Comparison of ENCODE assay signal across 6 cellular contexts in the genomic region with DNA sequence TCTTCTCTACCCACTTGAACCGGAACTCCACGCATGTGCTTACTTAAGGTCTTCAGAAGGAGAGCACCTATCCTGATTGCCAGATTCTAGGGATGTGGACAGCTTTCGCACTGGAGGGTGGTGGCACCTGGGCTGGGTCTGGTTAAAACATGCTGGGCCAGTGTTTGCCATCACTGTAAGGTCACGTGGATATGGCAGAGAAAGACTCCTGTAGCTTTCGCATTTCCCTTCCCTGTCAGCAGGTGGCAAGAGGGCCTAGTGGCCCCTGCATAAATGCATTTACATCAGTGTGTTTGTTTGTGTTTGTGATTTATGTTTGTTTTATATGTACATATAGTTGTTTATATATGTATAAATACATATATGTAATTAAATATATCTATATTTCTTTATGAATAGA.
A peak's percentile ranks its signal among the peaks of the same experiment; 100 is the strongest.
DNase-seq lines count a peak whose midpoint lies in the region; ATAC-seq, FAIRE-seq and TF ChIP-seq lines count a peak whose summit lies in the region.
"Not testable (repeated sequence)": the region's sequence is repeated elsewhere in the genome, so short reads cannot be mapped to it uniquely, and the experiment has no call there.

No MANE protein-coding gene starts in this region.

- not testable (repeated sequence) for H3K27ac Mint-ChIP-seq in stimulated activated effector memory CD8-positive, alpha-beta T cell treated with anti-CD3 and anti-CD28 coated beads, Interleukin-12 subunit alpha, Interleukin-12 subunit beta, amount 100 ng/mL, for 72 hours

- not testable (repeated sequence) for H3K9me3 ChIP-seq in HCT116 (ENCODE audit: control insufficient read depth in 1 of 2, insufficient read depth in 1 of 2, low read depth in 1 of 2, low read length in 2 of 2); GM12878 (replicated peaks; ENCODE audit: control insufficient read depth, insufficient read depth, low read length); HepG2 (ENCODE audit: low read length)

- H3K36me3 ChIP-seq in HCT116 (ENCODE audit: control insufficient read depth in 1 of 2, insufficient read depth in 2 of 2, low read length in 2 of 2); GM12878 (ENCODE audit: control insufficient read depth in 2 of 2, insufficient read depth in 2 of 2, low read length in 1 of 2); HepG2 (replicated peaks in 1 of 2; ENCODE audit: control insufficient read depth in 1 of 2, insufficient read depth in 2 of 2, low read length in 2 of 2): not testable (repeated sequence)

- not testable (repeated sequence) for H3K9me3 Mint-ChIP-seq in stimulated activated effector memory CD8-positive, alpha-beta T cell treated with anti-CD3 and anti-CD28 coated beads, Interleukin-12 subunit alpha, Interleukin-12 subunit beta, amount 100 ng/mL, for 72 hours

- SMC1A ChIA-PET in GM12878 (lab: Charles Lee; ENCODE audit: uncharacterized antibody, unreplicated experiment), result not testable (repeated sequence)

- in situ Hi-C loops in GM12878 (cut with MboI); HepG2 (cut with HindIII; ENCODE audit: extremely low pct_ligation_motif_present, low pct_unique_long_range_greater_than_20kb): not testable (repeated sequence)

- TF ChIP-seq POLR2A in GM12891 (IDR thresholded peaks at IDR 0.05; ENCODE audit: low read depth, low read length); HCT116 (IDR thresholded peaks at IDR 0.05; ENCODE audit: borderline replicate concordance, extremely low read depth, insufficient read depth, insufficient read length); GM12878 (IDR thresholded peaks at IDR 0.05; ENCODE audit: low read depth, low read length); HepG2 (IDR thresholded peaks at IDR 0.05; ENCODE audit: insufficient read depth in 1 of 2, low read depth in 2 of 2, low read length in 2 of 2): not testable (repeated sequence)

- not testable (repeated sequence) for H3K27me3 ChIP-seq in HCT116 (ENCODE audit: insufficient read depth, low read length); GM12878 (replicated peaks in 1 of 2; ENCODE audit: control insufficient read depth in 2 of 2, insufficient read depth in 2 of 2, low read length in 1 of 2); HepG2 (ENCODE audit: control insufficient read depth in 1 of 2, insufficient read depth in 2 of 2, low read length in 2 of 2)

- no CpG with 5 or more reads among the region's 5 CpGs for WGBS in GM12878 (ENCODE audit: insufficient coverage, insufficient replicate concordance, low lambda C conversion rate, missing lambda C conversion rate)
- WGBS in HepG2 (ENCODE audit: low lambda C conversion rate), result no CpG with 5 or more reads among the region's 5 CpGs

- H3K4me1 ChIP-seq in HCT116 (ENCODE audit: control insufficient read depth in 1 of 2, insufficient read depth in 2 of 2, low read length in 2 of 2); GM12878 (ENCODE audit: control insufficient read depth, insufficient read depth, low read length); HepG2 (ENCODE audit: insufficient read depth, low read length): not testable (repeated sequence)

- not testable (repeated sequence) for H3K79me2 ChIP-seq in HCT116 (ENCODE audit: insufficient read depth, low read length); GM12878 (ENCODE audit: control insufficient read depth, insufficient read depth, low read length); HepG2 (ENCODE audit: insufficient read depth, low read length)

- H2AFZ ChIP-seq in HCT116 (ENCODE audit: low read depth, low read length, poor library complexity, severe bottlenecking); GM12878 (ENCODE audit: control insufficient read depth, low read depth, low read length); HepG2 (ENCODE audit: low read length): not testable (repeated sequence)

- POLR2A ChIA-PET in HCT116 (lab: Charles Lee); GM12878 (lab: Charles Lee); HepG2 (lab: Yijun Ruan, JAX): not testable (repeated sequence)

- BruUV-seq in HCT116 (replicated peaks; lab: Mats Ljungman, UMichigan); GM12878 (replicated peaks; lab: Mats Ljungman, UMichigan); HepG2 (replicated peaks; lab: Mats Ljungman, UMichigan): not testable (repeated sequence)

- not testable (repeated sequence) for H3K36me3 Mint-ChIP-seq in stimulated activated effector memory CD8-positive, alpha-beta T cell treated with anti-CD3 and anti-CD28 coated beads, Interleukin-12 subunit alpha, Interleukin-12 subunit beta, amount 100 ng/mL, for 72 hours

- peak; percentile 20 for FAIRE-seq in GM12891 (lab: Jason Lieb, UNC)
- FAIRE-seq in GM12878 (lab: Jason Lieb, UNC); HepG2 (lab: Jason Lieb, UNC): not testable (repeated sequence)

- intact Hi-C loops in HCT116 (cut with micrococcal nuclease); GM12878 (cut with micrococcal nuclease; ENCODE audit: unreplicated experiment); HepG2 (cut with micrococcal nuclease; ENCODE audit: unreplicated experiment): not testable (repeated sequence)

- TF ChIP-seq EP300 in GM12878 (IDR thresholded peaks at IDR 0.05; ENCODE audit: borderline replicate concordance in 1 of 2, control insufficient read depth in 1 of 2, low read depth in 2 of 2, low read length in 2 of 2); HepG2 (IDR thresholded peaks at IDR 0.05; ENCODE audit: low read depth in 2 of 2, low read length in 2 of 2); HepG2 (CRISPR knock-in tag; IDR thresholded peaks at IDR 0.05; ENCODE audit: borderline replicate concordance): not testable (repeated sequence)

- ATAC-seq in HCT116 (peak; percentile 81), SK-N-SH treated with all-trans-retinoic acid at 6 μM for 48 hours (peak; percentile 42; the same call in 1 of the 3 replicates), GM12878 (peak; percentile 55), HepG2 (peak; percentile 66)
- peak; percentile 26 for ATAC-seq in stimulated activated effector memory CD8-positive, alpha-beta T cell treated with anti-CD3 and anti-CD28 coated beads, Interleukin-12 subunit alpha, Interleukin-12 subunit beta, amount 100 ng/mL, for 72 hours

- not testable (repeated sequence) for TF ChIP-seq CTCF in HCT116 (IDR thresholded peaks at IDR 0.05 in 2 of 3, conservative IDR thresholded peaks at IDR 0.05 in 1 of 3; ENCODE audit: borderline replicate concordance in 1 of 3, insufficient read depth in 1 of 3, low read depth in 2 of 3, low read length in 2 of 3); GM12878 (IDR thresholded peaks at IDR 0.05 in 2 of 3, conservative IDR thresholded peaks at IDR 0.05 in 1 of 3; ENCODE audit: control insufficient read depth in 2 of 3, extremely low read depth in 1 of 3, insufficient read depth in 1 of 3, low read depth in 3 of 3, low read length in 3 of 3); HepG2 (CRISPR knock-in tag; IDR thresholded peaks at IDR 0.05)

- not testable (repeated sequence) for TF ChIP-seq RAD21 in HCT116 (IDR thresholded peaks at IDR 0.05; ENCODE audit: low read depth); GM12878 (IDR thresholded peaks at IDR 0.05; ENCODE audit: insufficient read depth, low read depth, low read length); HepG2 (CRISPR knock-in tag; IDR thresholded peaks at IDR 0.05)

- H3K4me3 ChIP-seq in HCT116 (replicated peaks in 1 of 2; ENCODE audit: low read depth in 1 of 2, low read length in 2 of 2); GM12878; HepG2 (replicated peaks in 1 of 3; ENCODE audit: insufficient read depth in 1 of 3, low read depth in 2 of 3, low read length in 3 of 3): not testable (repeated sequence)

- not testable (repeated sequence) for H3K4me1 Mint-ChIP-seq in stimulated activated effector memory CD8-positive, alpha-beta T cell treated with anti-CD3 and anti-CD28 coated beads, Interleukin-12 subunit alpha, Interleukin-12 subunit beta, amount 100 ng/mL, for 72 hours

- RAD21 ChIA-PET in HCT116 (lab: Charles Lee; ENCODE audit: low non-redundant PET in 1 of 2, low total read pairs in 2 of 2, uncharacterized antibody in 2 of 2, unreplicated experiment in 2 of 2); GM12878 (lab: Charles Lee; ENCODE audit: unreplicated experiment): not testable (repeated sequence)

- not testable (repeated sequence) for H4K20me1 ChIP-seq in HCT116 (ENCODE audit: insufficient read depth); GM12878 (ENCODE audit: control insufficient read depth, insufficient read depth); HepG2 (ENCODE audit: insufficient read depth, low read length)

- not testable (repeated sequence) for H3K4me3 Mint-ChIP-seq in stimulated activated effector memory CD8-positive, alpha-beta T cell treated with anti-CD3 and anti-CD28 coated beads, Interleukin-12 subunit alpha, Interleukin-12 subunit beta, amount 100 ng/mL, for 72 hours

- not testable (repeated sequence) for DNase-seq in GM12891 (ENCODE audit: insufficient read length, low spot score); HCT116 (ENCODE audit: low read depth, low spot score); GM12878 (ENCODE audit: low read depth, low spot score); HepG2 (ENCODE audit: low spot score); stimulated activated effector memory CD8-positive, alpha-beta T cell treated with anti-CD3 and anti-CD28 coated beads, Interleukin-12 subunit alpha, Interleukin-12 subunit beta, amount 100 ng/mL, for 72 hours (ENCODE audit: low spot score in 2 of 2)

- not testable (repeated sequence) for H3K4me2 ChIP-seq in HCT116 (ENCODE audit: low read length); GM12878 (ENCODE audit: control insufficient read depth, insufficient read depth); HepG2 (ENCODE audit: low read depth, low read length)

- H3K9me2 ChIP-seq in HCT116 (ENCODE audit: insufficient read depth), result not testable (repeated sequence)

- CTCF ChIA-PET in HCT116 (lab: Charles Lee); GM12878 (lab: Yijun Ruan, JAX); HepG2 (lab: Yijun Ruan, JAX; ENCODE audit: low intra/inter-chr PET ratio, low total read pairs): not testable (repeated sequence)

- H3K9ac ChIP-seq in HCT116 (ENCODE audit: low read length); GM12878 (ENCODE audit: control insufficient read depth, insufficient read depth, low read length); HepG2 (ENCODE audit: insufficient read depth, low read depth, low read length): not testable (repeated sequence)

- H3K27ac ChIP-seq in HCT116 (ENCODE audit: low read depth, low read length); GM12878 (ENCODE audit: control insufficient read depth, insufficient read depth); HepG2 (ENCODE audit: extremely low read length, insufficient read depth, low read length): not testable (repeated sequence)

Comparison
In these comparisons a context has a peak if more than half of its experiments do, and no peak if none do; other contexts are left out.
1. ATAC-seq: peak in every context shown above with its lines; median percentile 81 in HCT116; 66 in HepG2; 55 in GM12878; 42 in SK-N-SH treated with all-trans-retinoic acid at 6 μM for 48 hours; 26 in stimulated activated effector memory CD8-positive, alpha-beta T cell treated with anti-CD3 and anti-CD28 coated beads, Interleukin-12 subunit alpha, Interleukin-12 subunit beta, amount 100 ng/mL, for 72 hours.